ENCODE assay signal across 15 cellular contexts in genomic region chr12:30725739-30726138, GRCh38. TPM values are rescaled to one million over a fixed set of nuclear protein-coding genes. Genes with fewer than 3 reads are reported as not detected.
A peak's percentile ranks its signal among the peaks of the same experiment; 100 is the strongest.
DNase-seq lines count a peak whose midpoint lies in the region; ATAC-seq and TF ChIP-seq lines count a peak whose summit lies in the region.
"Had no signal": no experiment of that assay in that cellular context is flagged by ENCODE, and none has a peak within 500 bp of the region (broad histone marks: within the 10 kb centered on the region; RNA-seq: fewer than 3 reads in every experiment).

No MANE protein-coding gene starts in this region.

- H3K36me3 ChIP-seq in A673 (ENCODE audit: insufficient read depth, low read length, poor library complexity, severe bottlenecking) (no peaks in the 10 kb centered on the region), hepatocyte (replicated peaks; ENCODE audit: insufficient read depth, low read depth) (no peaks in the 10 kb centered on the region), endodermal cell (ENCODE audit: control insufficient read depth, insufficient read depth, low read length) (peaks cover 80% of the 10 kb centered on the region)
- H3K36me3 ChIP-seq: prostate gland had no signal

- H3K9me2 ChIP-seq in hepatocyte (replicated peaks; ENCODE audit: insufficient read depth): no peaks in the 10 kb centered on the region

- H3K4me1 ChIP-seq in A673 (ENCODE audit: insufficient read depth, low read length, poor library complexity, severe bottlenecking) (peaks cover 7% of the 10 kb centered on the region), hepatocyte (ENCODE audit: insufficient read depth) (no peaks in the 10 kb centered on the region), endodermal cell (ENCODE audit: control insufficient read depth, insufficient read depth, low read length) (no peaks in the 10 kb centered on the region)
- H3K4me1 ChIP-seq: prostate gland, transverse colon had no signal

- TF ChIP-seq CTCF in A673 (conservative IDR thresholded peaks at IDR 0.05; ENCODE audit: low read depth, low read length): no peak
- TF ChIP-seq CTCF in hepatocyte (IDR thresholded peaks at IDR 0.05; ENCODE audit: poor library complexity): no peak
- TF ChIP-seq CTCF in endodermal cell (conservative IDR thresholded peaks at IDR 0.05): no peak

- intact Hi-C loops in A673 (cut with micrococcal nuclease; ENCODE audit: unreplicated experiment): no loop called here

- no peak for ATAC-seq in effector memory CD8-positive, alpha-beta T cell (replicated peaks)
- ATAC-seq in HG03108 (IDR thresholded peaks at IDR 0.05; ENCODE audit: unreplicated experiment): no peak

- peaks cover 5 to 17% of the 10 kb centered on the region in 2 donors for H3K4me1 Mint-ChIP-seq in effector memory CD8-positive, alpha-beta T cell (ENCODE audit: low read depth in 2 of 2)
- peaks cover 2% of the 10 kb centered on the region for H3K4me1 Mint-ChIP-seq in endodermal cell

- no TSS peak for BruUV-seq in A673 (replicated peaks; lab: Mats Ljungman, UMichigan)

- no peak overlapping the region for H2AFZ ChIP-seq in hepatocyte

- DNase-seq in A673 (ENCODE audit: low spot score): peak; percentile 69
- peak; percentile 75 for DNase-seq in HS-27A (ENCODE audit: low read depth)
- DNase-seq in astrocyte of the hippocampus (ENCODE audit: low read depth, low spot score): peak; percentile 62
- peak; percentile 7 for DNase-seq in hepatocyte (ENCODE audit: low spot score)
- DNase-seq in effector memory CD8-positive, alpha-beta T cell: no peak
- no peak for DNase-seq in endodermal cell
- no peak for DNase-seq in HK-2 (ENCODE audit: unreplicated experiment)
- DNase-seq: activated CD4-positive, alpha-beta T cell treated with anti-CD3 and anti-CD28 coated beads, Interleukin-2, amount 50 U/mL, for 4 hours; activated naive CD8-positive, alpha-beta T cell treated with anti-CD3 and anti-CD28 coated beads for 36 hours; erythroblast; NCI-H524; transverse colon had no signal

- H3K27ac Mint-ChIP-seq in effector memory CD8-positive, alpha-beta T cell: no peak overlapping the region
- no peak overlapping the region for H3K27ac Mint-ChIP-seq in endodermal cell
- H3K27ac Mint-ChIP-seq: activated naive CD8-positive, alpha-beta T cell treated with anti-CD3 and anti-CD28 coated beads for 36 hours had no signal

- POLR2A ChIA-PET in A673 (lab: Charles Lee; ENCODE audit: low non-redundant PET): no interaction called here

- no peaks in the 10 kb centered on the region for H3K9me3 Mint-ChIP-seq in effector memory CD8-positive, alpha-beta T cell
- H3K9me3 Mint-ChIP-seq in endodermal cell: no peaks in the 10 kb centered on the region
- H3K9me3 Mint-ChIP-seq: activated naive CD8-positive, alpha-beta T cell treated with anti-CD3 and anti-CD28 coated beads for 36 hours had no signal

- 81% methylated on average over 1 of the region's 1 CpG for WGBS in hepatocyte (ENCODE audit: low lambda C conversion rate, missing lambda C conversion rate)
- 94% methylated on average over 1 of the region's 1 CpG; no CpG with 5 or more reads in 1 of the 2 experiments for WGBS in endodermal cell (ENCODE audit: insufficient coverage in 1 of 2, insufficient read length in 1 of 2), 2 experiments

- H3K27ac ChIP-seq in A673 (ENCODE audit: low read depth, low read length, poor library complexity, severe bottlenecking) (no peak overlapping the region), hepatocyte (no peak overlapping the region), endodermal cell (ENCODE audit: low read depth, low read length) (no peak overlapping the region)
- H3K27ac ChIP-seq: BLaER1 treated with 17β-estradiol and CSF1 and Interleukin-3, amounts not matched to agents 10 nM and 100 nM; prostate gland; transverse colon had no signal

- no peak overlapping the region for H3K9ac ChIP-seq in endodermal cell (ENCODE audit: extremely low read depth, low read length, poor library complexity, severe bottlenecking)
- H3K9ac ChIP-seq: BLaER1 treated with 17β-estradiol and CSF1 and Interleukin-3, amounts not matched to agents 10 nM and 100 nM had no signal

- no peaks in the 10 kb centered on the region for H4K20me1 ChIP-seq in hepatocyte (ENCODE audit: insufficient read depth, poor library complexity, severe bottlenecking)
- H4K20me1 ChIP-seq: BLaER1 treated with 17β-estradiol and CSF1 and Interleukin-3, amounts not matched to agents 10 nM and 100 nM had no signal

- peaks cover 37% of the 10 kb centered on the region for H3K36me3 Mint-ChIP-seq in effector memory CD8-positive, alpha-beta T cell (ENCODE audit: insufficient read depth)
- H3K36me3 Mint-ChIP-seq in endodermal cell (ENCODE audit: low read depth): peaks cover 74% of the 10 kb centered on the region

- no peaks in the 10 kb centered on the region for H3K27me3 Mint-ChIP-seq in effector memory CD8-positive, alpha-beta T cell
- H3K27me3 Mint-ChIP-seq in endodermal cell (ENCODE audit: insufficient read depth): no peaks in the 10 kb centered on the region
- H3K27me3 Mint-ChIP-seq: activated naive CD8-positive, alpha-beta T cell treated with anti-CD3 and anti-CD28 coated beads for 36 hours had no signal

- H3K27me3 ChIP-seq in A673 (replicated peaks; ENCODE audit: insufficient read depth, low read depth, low read length, poor library complexity) (no peaks in the 10 kb centered on the region), hepatocyte (no peaks in the 10 kb centered on the region), endodermal cell (ENCODE audit: control insufficient read depth, insufficient read depth, low read length, poor library complexity, severe bottlenecking) (no peaks in the 10 kb centered on the region)
- H3K27me3 ChIP-seq: BLaER1 treated with 17β-estradiol and CSF1 and Interleukin-3, amounts not matched to agents 10 nM and 100 nM; transverse colon had no signal

- no peaks in the 10 kb centered on the region for H3K9me3 ChIP-seq in A673 (ENCODE audit: low read depth, low read length, poor library complexity, severe bottlenecking)
- no peaks in the 10 kb centered on the region for H3K9me3 ChIP-seq in hepatocyte (ENCODE audit: low read depth)
- H3K9me3 ChIP-seq in endodermal cell (ENCODE audit: control insufficient read depth, low read length): no peaks in the 10 kb centered on the region
- H3K9me3 ChIP-seq: BLaER1 treated with 17β-estradiol and CSF1 and Interleukin-3, amounts not matched to agents 10 nM and 100 nM; prostate gland; transverse colon had no signal

- CTCF ChIA-PET in A673 (lab: Charles Lee): no interaction called here

- no peaks in the 10 kb centered on the region for H3K79me2 ChIP-seq in hepatocyte

- no peak overlapping the region for H3K4me2 ChIP-seq in hepatocyte

- H3K4me3 ChIP-seq in A673 (ENCODE audit: low read depth, low read length, poor library complexity, severe bottlenecking) (no peak overlapping the region), hepatocyte (no peak overlapping the region), endodermal cell (ENCODE audit: low read length) (no peak overlapping the region)
- H3K4me3 ChIP-seq: BLaER1 treated with 17β-estradiol and CSF1 and Interleukin-3, amounts not matched to agents 10 nM and 100 nM; prostate gland; transverse colon had no signal

- H3K4me3 Mint-ChIP-seq in effector memory CD8-positive, alpha-beta T cell: no peak overlapping the region
- H3K4me3 Mint-ChIP-seq in endodermal cell: no peak overlapping the region
- H3K4me3 Mint-ChIP-seq: activated naive CD8-positive, alpha-beta T cell treated with anti-CD3 and anti-CD28 coated beads for 36 hours had no signal

RNA-seq across cellular contexts. Expression of gene CAPRIN2, which starts 29.0 kb away (rescaled TPM):
- total RNA-seq in A673 (2021) (16.4 and 16.7 TPM in 2 replicates), hepatocyte (25.4 and 30.7 TPM in 2 replicates), endodermal cell (100 to 1,000 TPM in 1 of 2 donors, 10 to 100 TPM in 1; 62.2 to 103 TPM)
- 19.0 and 23.0 TPM in 2 replicates for polyA plus RNA-seq in hepatocyte
- 43.4 TPM for polyA plus RNA-seq in endodermal cell (2013, experiment 1 of 2)
- 41.2 TPM for polyA plus RNA-seq in endodermal cell (2013, experiment 2 of 2)

RNA-seq across cellular contexts. Expression of gene IPO8, which starts 30.1 kb away (rescaled TPM):
- total RNA-seq in A673 (2021) (37.9 and 42.7 TPM in 2 replicates), hepatocyte (26.3 and 31.6 TPM in 2 replicates), endodermal cell (10 to 100 TPM; 39.4 to 80.0 TPM)
- 7.2 and 7.3 TPM in 2 replicates for polyA plus RNA-seq in hepatocyte
- polyA plus RNA-seq in endodermal cell (2013, experiment 1 of 2): 28.8 TPM
- 28.2 TPM for polyA plus RNA-seq in endodermal cell (2013, experiment 2 of 2)

Comparison
In these comparisons a context has a peak if more than half of its experiments do, and no peak if none do; other contexts are left out.
1. DNase-seq: peak in A673 (single experiment), HS-27A (single experiment), astrocyte of the hippocampus (single experiment) and hepatocyte (single experiment); none in effector memory CD8-positive, alpha-beta T cell (0 of 3), endodermal cell (single experiment) and HK-2 (single experiment).